ENCODE assay signal across 9 cellular contexts in the genomic region with DNA sequence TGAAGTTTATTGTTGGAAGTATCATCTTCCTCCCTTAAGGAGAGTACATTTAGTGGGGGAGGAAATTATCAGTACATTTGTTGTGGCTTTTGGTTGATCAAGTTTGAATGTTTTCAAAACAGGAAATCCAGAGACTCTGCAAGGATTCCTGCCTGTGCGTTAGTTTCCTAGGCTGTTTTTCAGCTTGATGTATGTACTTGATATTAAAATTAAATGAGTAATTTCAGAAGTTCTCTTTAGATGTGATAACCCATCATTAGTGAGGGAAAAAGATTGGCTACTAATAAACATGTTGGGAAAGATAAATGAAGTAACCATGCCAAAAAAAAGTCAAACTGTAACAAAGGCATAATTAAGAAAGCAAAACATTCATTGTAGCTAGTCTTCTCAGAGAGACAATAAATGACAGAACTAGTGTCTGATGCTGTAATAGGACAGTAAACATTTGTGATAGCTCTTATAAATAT.
DNase-seq lines count a peak whose midpoint lies in the region; ATAC-seq and TF ChIP-seq lines count a peak whose summit lies in the region.
"Had no signal": no experiment of that assay in that cellular context is flagged by ENCODE, and none has a peak within 500 bp of the region (broad histone marks: within the 10 kb centered on the region; RNA-seq: fewer than 3 reads in every experiment).

No MANE protein-coding gene starts in this region.

- H4K20me1 ChIP-seq in BLaER1: peaks cover 5% of the 10 kb centered on the region; the same call in 1 of the 2 replicates

- WGBS in endodermal cell (ENCODE audit: insufficient coverage in 1 of 2, insufficient read length in 1 of 2), 2 experiments: 88 to 100% methylated on average over 1 of the region's 1 CpG

- H3K4me1 Mint-ChIP-seq in endodermal cell (peaks cover 32% of the 10 kb centered on the region), neural crest cell (peaks cover 41% of the 10 kb centered on the region)

- H3K9me3 Mint-ChIP-seq in endodermal cell (peaks cover 4% of the 10 kb centered on the region), neural crest cell (peaks cover 2% of the 10 kb centered on the region)

- peak overlapping the region; percentile 61; the same call in 1 of the 2 replicates for H3K27ac ChIP-seq in BLaER1
- H3K27ac ChIP-seq in RWPE2 (ENCODE audit: poor library complexity, severe bottlenecking): peak overlapping the region; percentile 99
- H3K27ac ChIP-seq in endodermal cell (ENCODE audit: low read depth, low read length): no peak overlapping the region
- H3K27ac ChIP-seq in RWPE1: no peak overlapping the region

- H3K9ac ChIP-seq in BLaER1 (no peak overlapping the region), endodermal cell (ENCODE audit: extremely low read depth, low read length, poor library complexity, severe bottlenecking) (no peak overlapping the region)

- TF ChIP-seq CTCF in RWPE2 (IDR thresholded peaks at IDR 0.05; ENCODE audit: poor library complexity, severe bottlenecking): no peak
- TF ChIP-seq CTCF in endodermal cell (conservative IDR thresholded peaks at IDR 0.05): no peak
- TF ChIP-seq CTCF in neural crest cell (conservative IDR thresholded peaks at IDR 0.05): no peak
- TF ChIP-seq CTCF in RWPE1 (conservative IDR thresholded peaks at IDR 0.05; ENCODE audit: low read depth): no peak

- peaks cover 37% of the 10 kb centered on the region for H3K4me1 ChIP-seq in BLaER1
- peaks cover 90% of the 10 kb centered on the region for H3K4me1 ChIP-seq in RWPE2 (ENCODE audit: insufficient read depth, poor library complexity, severe bottlenecking)
- H3K4me1 ChIP-seq in endodermal cell (ENCODE audit: control insufficient read depth, insufficient read depth, low read length): peaks cover 16% of the 10 kb centered on the region

- H3K4me2 ChIP-seq in BLaER1: peak overlapping the region; percentile 76

- H3K27ac Mint-ChIP-seq in endodermal cell (peak overlapping the region; percentile 48), neural crest cell (ENCODE audit: unreplicated experiment) (no peak overlapping the region)

- peaks cover 12% of the 10 kb centered on the region for H3K36me3 Mint-ChIP-seq in endodermal cell (ENCODE audit: low read depth)
- peaks cover 4% of the 10 kb centered on the region for H3K36me3 Mint-ChIP-seq in neural crest cell (ENCODE audit: low read depth)

- H3K4me3 Mint-ChIP-seq in endodermal cell: no peak overlapping the region
- peak overlapping the region; percentile 72 for H3K4me3 Mint-ChIP-seq in neural crest cell

- H3K36me3 ChIP-seq in BLaER1 (peaks cover 24% of the 10 kb centered on the region), RWPE2 (ENCODE audit: low read depth) (peaks cover 68% of the 10 kb centered on the region), endodermal cell (ENCODE audit: control insufficient read depth, insufficient read depth, low read length) (no peaks in the 10 kb centered on the region)

- H3K27me3 ChIP-seq in BLaER1 (no peaks in the 10 kb centered on the region), RWPE2 (ENCODE audit: insufficient read depth, poor library complexity, severe bottlenecking) (no peaks in the 10 kb centered on the region), endodermal cell (ENCODE audit: control insufficient read depth, insufficient read depth, low read length, poor library complexity, severe bottlenecking) (no peaks in the 10 kb centered on the region)

- peaks cover 10% of the 10 kb centered on the region for H3K9me3 ChIP-seq in BLaER1
- no peaks in the 10 kb centered on the region for H3K9me3 ChIP-seq in RWPE2 (ENCODE audit: severe bottlenecking)
- H3K9me3 ChIP-seq in endodermal cell (ENCODE audit: control insufficient read depth, low read length): no peaks in the 10 kb centered on the region

- ATAC-seq in RWPE2 (ENCODE audit: low read depth) (no peak), HG03442 (IDR thresholded peaks at IDR 0.05; ENCODE audit: unreplicated experiment) (no peak)

- CTCF ChIA-PET in RWPE1 (lab: Yijun Ruan, JAX): interaction anchor here (0.5 to 0.6 kb wide), 3 partner anchors 10 to 1265 kb away, joined by 3 to 4 read pairs (median 4); no protein-coding TSS in a partner anchor

- H3K27me3 Mint-ChIP-seq in endodermal cell (ENCODE audit: insufficient read depth) (no peaks in the 10 kb centered on the region), neural crest cell (ENCODE audit: low read depth) (no peaks in the 10 kb centered on the region)

- POLR2A ChIA-PET in RWPE1 (lab: Yijun Ruan, JAX; ENCODE audit: low non-redundant PET): no interaction called here

- H3K4me3 ChIP-seq in BLaER1 (no peak overlapping the region), RWPE2 (ENCODE audit: severe bottlenecking) (no peak overlapping the region), endodermal cell (ENCODE audit: low read length) (peak overlapping the region; percentile 25)

- DNase-seq in RWPE2 (ENCODE audit: low spot score) (no peak), endodermal cell (no peak), neural crest cell (ENCODE audit: low read depth, low spot score) (no peak), RPMI8226 (no peak), RWPE1 (ENCODE audit: low spot score) (no peak), NCI-H187 treated with DMSO at 0.1 percent for 48 hours (lab: John Stamatoyannopoulos, UW) (no peak)
- DNase-seq: activated effector memory CD4-positive, alpha-beta T cell treated with Interleukin-2 at 50 U/mL for 16 hours had no signal

Comparison
In these comparisons a context has a peak if more than half of its experiments do, and no peak if none do; other contexts are left out.
1. H3K27ac ChIP-seq: peak in BLaER1 (single experiment) and RWPE2 (single experiment); none in endodermal cell (single experiment) and RWPE1 (single experiment).